In genomic region chr13:40200273-40200978, GRCh38 we compare ENCODE assay signal across 20 cellular contexts.
DNase-seq lines count a peak whose midpoint lies in the region; ATAC-seq and TF ChIP-seq lines count a peak whose summit lies in the region.
"Had no signal": no experiment of that assay in that cellular context is flagged by ENCODE, and none has a peak within 500 bp of the region (broad histone marks: within the 10 kb centered on the region; RNA-seq: fewer than 3 reads in every experiment).

No MANE protein-coding gene starts in this region.

- H3K4me3 ChIP-seq in tibial artery: no peak overlapping the region
- H3K4me3 ChIP-seq: SK-N-MC had no signal

- peaks cover 18% of the 10 kb centered on the region for H3K4me1 Mint-ChIP-seq in activated T-helper 17 cell treated with anti-CD3 and anti-CD28 coated beads, Interleukin-2, amount 50 U/mL, for 72 hours
- peaks cover 6% of the 10 kb centered on the region for H3K4me1 Mint-ChIP-seq in T-helper 2 cell treated with Interferon-gamma antibody and Interleukin-4, amounts not matched to agents 5 μg/mL and 100 μg/mL, for 36 hours (ENCODE audit: low read depth)

- peaks cover 13 to 30% of the 10 kb centered on the region in 2 donors for H3K9me3 Mint-ChIP-seq in activated naive CD4-positive, alpha-beta T cell treated with anti-CD3 and anti-CD28 coated beads, Interleukin-2, amount 50 U/mL, for 72 hours
- H3K9me3 Mint-ChIP-seq in activated T-helper 17 cell treated with anti-CD3 and anti-CD28 coated beads, Interleukin-2, amount 50 U/mL, for 72 hours: peaks cover 6% of the 10 kb centered on the region
- H3K9me3 Mint-ChIP-seq in T-helper 2 cell treated with Interferon-gamma antibody and Interleukin-4, amounts not matched to agents 5 μg/mL and 100 μg/mL, for 36 hours: peaks cover under 1% of the 10 kb centered on the region

- no peak overlapping the region for H3K4me3 Mint-ChIP-seq in activated T-helper 17 cell treated with anti-CD3 and anti-CD28 coated beads, Interleukin-2, amount 50 U/mL, for 72 hours
- H3K4me3 Mint-ChIP-seq in T-helper 2 cell treated with Interferon-gamma antibody and Interleukin-4, amounts not matched to agents 5 μg/mL and 100 μg/mL, for 36 hours: no peak overlapping the region
- H3K4me3 Mint-ChIP-seq: H9 had no signal

- no peaks in the 10 kb centered on the region for H3K36me3 ChIP-seq in tibial artery

- no peaks in the 10 kb centered on the region for H3K27me3 Mint-ChIP-seq in activated T-helper 17 cell treated with anti-CD3 and anti-CD28 coated beads, Interleukin-2, amount 50 U/mL, for 72 hours
- no peaks in the 10 kb centered on the region for H3K27me3 Mint-ChIP-seq in T-helper 2 cell treated with Interferon-gamma antibody and Interleukin-4, amounts not matched to agents 5 μg/mL and 100 μg/mL, for 36 hours (ENCODE audit: low read depth)

- peaks cover 12 to 40% of the 10 kb centered on the region in 2 donors for H3K36me3 Mint-ChIP-seq in activated naive CD4-positive, alpha-beta T cell treated with anti-CD3 and anti-CD28 coated beads, Interleukin-2, amount 50 U/mL, for 72 hours
- no peaks in the 10 kb centered on the region for H3K36me3 Mint-ChIP-seq in activated T-helper 17 cell treated with anti-CD3 and anti-CD28 coated beads, Interleukin-2, amount 50 U/mL, for 72 hours (ENCODE audit: low read depth)
- H3K36me3 Mint-ChIP-seq in T-helper 2 cell treated with Interferon-gamma antibody and Interleukin-4, amounts not matched to agents 5 μg/mL and 100 μg/mL, for 36 hours (ENCODE audit: low read depth): peaks cover 3% of the 10 kb centered on the region

- H3K27ac Mint-ChIP-seq in activated naive CD4-positive, alpha-beta T cell treated with anti-CD3 and anti-CD28 coated beads, Interleukin-2, amount 50 U/mL, for 72 hours: peak overlapping the region in 1 of 2 donors; percentile 41
- peak overlapping the region; percentile 27 for H3K27ac Mint-ChIP-seq in activated T-helper 17 cell treated with anti-CD3 and anti-CD28 coated beads, Interleukin-2, amount 50 U/mL, for 72 hours
- H3K27ac Mint-ChIP-seq in T-helper 2 cell treated with Interferon-gamma antibody and Interleukin-4, amounts not matched to agents 5 μg/mL and 100 μg/mL, for 36 hours: no peak overlapping the region
- H3K27ac Mint-ChIP-seq: H9 had no signal

- ATAC-seq in activated naive CD4-positive, alpha-beta T cell treated with anti-CD3 and anti-CD28 coated beads, Interleukin-2, amount 50 U/mL, for 72 hours: peak; percentile 76 to 96
- peak; percentile 62 for ATAC-seq in activated T-helper 17 cell treated with anti-CD3 and anti-CD28 coated beads, Interleukin-2, amount 50 U/mL, for 72 hours (replicated peaks)
- ATAC-seq: Panc1 had no signal

- no peak for DNase-seq in activated naive CD4-positive, alpha-beta T cell treated with anti-CD3 and anti-CD28 coated beads, Interleukin-2, amount 50 U/mL, for 72 hours (ENCODE audit: low spot score in 2 of 2)
- DNase-seq in activated naive CD4-positive, alpha-beta T cell treated with Interleukin-2 at 50 U/mL for 16 hours: no peak
- DNase-seq in MV-4-11 (lab: John Stamatoyannopoulos, UW) (peak; percentile 44), renal cortical epithelial cell (ENCODE audit: low read depth) (peak; percentile 27), tibial artery (no peak), NCI-H82 (lab: John Stamatoyannopoulos, UW) (no peak)
- DNase-seq in T-helper 2 cell treated with Interferon-gamma antibody and Interleukin-4, amounts not matched to agents 5 μg/mL and 100 μg/mL, for 36 hours (ENCODE audit: low spot score): no peak
- DNase-seq: ACHN, DMS79 treated with DMSO at 0.1 percent for 48 hours, H9, NCI-H1092 treated with DMSO at 0.1 percent for 48 hours, NCI-H146, NCI-H2081 treated with DMSO at 0.1 percent for 48 hours, NCI-H446 treated with DMSO at 0.1 percent for 48 hours, NCI-H748 treated with DMSO at 0.1 percent for 48 hours had no signal

- H3K27ac ChIP-seq in tibial artery: no peak overlapping the region
- H3K27ac ChIP-seq: C4-2B, KMS-11, SK-N-MC had no signal

- no peaks in the 10 kb centered on the region for H3K4me1 ChIP-seq in tibial artery

- intact Hi-C loops in tibial artery (cut with DNase I; ENCODE audit: low total_unique reads): no loop called here

- H3K9me3 ChIP-seq in tibial artery: no peaks in the 10 kb centered on the region

- no peaks in the 10 kb centered on the region for H3K27me3 ChIP-seq in tibial artery

- no peak for TF ChIP-seq CTCF in tibial artery (IDR thresholded peaks at IDR 0.05)

Comparison
In these comparisons a context has a peak if more than half of its experiments do, and no peak if none do; other contexts are left out.
1. DNase-seq: peak in MV-4-11 (single experiment) and renal cortical epithelial cell (single experiment); none in activated naive CD4-positive, alpha-beta T cell treated with anti-CD3 and anti-CD28 coated beads, Interleukin-2, amount 50 U/mL, for 72 hours (0 of 2), activated naive CD4-positive, alpha-beta T cell treated with Interleukin-2 at 50 U/mL for 16 hours (single experiment), T-helper 2 cell treated with Interferon-gamma antibody and Interleukin-4, amounts not matched to agents 5 μg/mL and 100 μg/mL, for 36 hours (single experiment), tibial artery (0 of 2) and NCI-H82 (single experiment).